Comparison of ENCODE assay signal across 11 cellular contexts in genomic region chr14:50529288-50530179, GRCh38. TPM values are rescaled to one million over a fixed set of nuclear protein-coding genes. Genes with fewer than 3 reads are reported as not detected.
DNase-seq lines count a peak whose midpoint lies in the region; ATAC-seq and TF ChIP-seq lines count a peak whose summit lies in the region.
"Had no signal": no experiment of that assay in that cellular context is flagged by ENCODE, and none has a peak within 500 bp of the region (broad histone marks: within the 10 kb centered on the region; RNA-seq: fewer than 3 reads in every experiment).

No MANE protein-coding gene starts in this region.

- ATAC-seq in PC-3 (no peak), HG03196 (IDR thresholded peaks at IDR 0.05; ENCODE audit: unreplicated experiment) (no peak)
- ATAC-seq in effector memory CD8-positive, alpha-beta T cell (replicated peaks), result no peak

- BruUV-seq in Caco-2 (replicated peaks; lab: Mats Ljungman, UMichigan) (no TSS peak), PC-3 (replicated peaks; lab: Mats Ljungman, UMichigan) (no TSS peak)

- H3K27me3 Mint-ChIP-seq in Caco-2 (ENCODE audit: insufficient read depth, unreplicated experiment) (no peaks in the 10 kb centered on the region), neural progenitor cell (ENCODE audit: insufficient read depth, low read depth) (peaks cover 2% of the 10 kb centered on the region)
- no peaks in the 10 kb centered on the region for H3K27me3 Mint-ChIP-seq in effector memory CD8-positive, alpha-beta T cell

- H3K9me3 Mint-ChIP-seq in Caco-2 (ENCODE audit: unreplicated experiment), result no peaks in the 10 kb centered on the region
- no peaks in the 10 kb centered on the region for H3K9me3 Mint-ChIP-seq in effector memory CD8-positive, alpha-beta T cell
- peaks cover 3% of the 10 kb centered on the region for H3K9me3 Mint-ChIP-seq in neural progenitor cell

- H3K27me3 ChIP-seq in Caco-2 (replicated peaks; ENCODE audit: control insufficient read depth, insufficient read depth, low read length), result no peaks in the 10 kb centered on the region
- H3K27me3 ChIP-seq in PC-3 (ENCODE audit: low read length), result no peaks in the 10 kb centered on the region
- peaks cover 10% of the 10 kb centered on the region for H3K27me3 ChIP-seq in neural progenitor cell
- H3K27me3 ChIP-seq in stomach, result no peaks in the 10 kb centered on the region

- peak overlapping the region; percentile 93 for H3K4me2 ChIP-seq in PC-3 (ENCODE audit: low read length)
- H3K4me2 ChIP-seq in neural progenitor cell, result peak overlapping the region; percentile 91

- H3K9ac ChIP-seq in PC-3 (ENCODE audit: low read length) (peak overlapping the region; percentile 95), neural progenitor cell (no peak overlapping the region)
- H3K9ac ChIP-seq: parathyroid adenoma had no signal

- H3K36me3 ChIP-seq in Caco-2 (ENCODE audit: control insufficient read depth, insufficient read depth, low read length) (no peaks in the 10 kb centered on the region), PC-3 (ENCODE audit: low read depth, low read length) (no peaks in the 10 kb centered on the region), neural progenitor cell (no peaks in the 10 kb centered on the region), stomach (peaks cover 0 to 3% (median 0%) of the 10 kb centered on the region in 4 donors)

- CTCF ChIA-PET in Caco-2 (lab: Charles Lee), result no interaction called here
- CTCF ChIA-PET in PC-3 (lab: Charles Lee), result interaction anchor here (0.6 to 0.7 kb wide), 2 partner anchors 18 to 75 kb away, joined by 3 read pairs; no protein-coding TSS in a partner anchor

- no peak for TF ChIP-seq EP300 in stomach (IDR thresholded peaks at IDR 0.05)

- no peaks in the 10 kb centered on the region for H3K9me3 ChIP-seq in Caco-2
- no peaks in the 10 kb centered on the region for H3K9me3 ChIP-seq in PC-3 (ENCODE audit: low read length)
- no peaks in the 10 kb centered on the region for H3K9me3 ChIP-seq in neural progenitor cell (ENCODE audit: low read depth)
- H3K9me3 ChIP-seq in stomach, result no peaks in the 10 kb centered on the region

- H3K27ac ChIP-seq in PC-3 (ENCODE audit: low read length) (peak overlapping the region; percentile 72), neural progenitor cell (no peak overlapping the region), stomach (peak overlapping the region in 1 of 5 donors; percentile 39)
- H3K27ac ChIP-seq: parathyroid adenoma had no signal

- WGBS in stomach, 5 donors, result 54 to 71% (median 64%) methylated on average over 6 of the region's 6 CpGs

- H3K4me1 ChIP-seq in Caco-2 (peaks cover 14% of the 10 kb centered on the region), PC-3 (ENCODE audit: insufficient read depth, low read length) (peaks cover 56% of the 10 kb centered on the region), neural progenitor cell (peaks cover 25% of the 10 kb centered on the region), stomach (peaks cover 17 to 76% (median 49%) of the 10 kb centered on the region in 4 donors)

- H3K27ac Mint-ChIP-seq in Caco-2 (ENCODE audit: unreplicated experiment) (no peak overlapping the region), neural progenitor cell (no peak overlapping the region)
- H3K27ac Mint-ChIP-seq in effector memory CD8-positive, alpha-beta T cell, result peak overlapping the region; percentile 2 to 45

- peaks cover 22% of the 10 kb centered on the region for H3K4me1 Mint-ChIP-seq in Caco-2 (ENCODE audit: low read depth, unreplicated experiment)
- peaks cover 38 to 62% of the 10 kb centered on the region in 2 donors for H3K4me1 Mint-ChIP-seq in effector memory CD8-positive, alpha-beta T cell (ENCODE audit: low read depth in 2 of 2)
- H3K4me1 Mint-ChIP-seq in neural progenitor cell, result peaks cover 26% of the 10 kb centered on the region

- H3K4me3 ChIP-seq in Caco-2 (ENCODE audit: low read depth, low read length), result no peak overlapping the region
- H3K4me3 ChIP-seq in PC-3 (ENCODE audit: low read length), result peak overlapping the region; percentile 82
- H3K4me3 ChIP-seq in neural progenitor cell, result peak overlapping the region; percentile 91
- H3K4me3 ChIP-seq in stomach, result peak overlapping the region in 1 of 4 donors; percentile 78

- intact Hi-C loops in Caco-2 (cut with micrococcal nuclease; ENCODE audit: unreplicated experiment) (loop anchor here (5.0 kb wide), 4 partner anchors 132 to 662 kb away; partner anchors contain the start of genes CDKL1 and VCPKMT), PC-3 (cut with micrococcal nuclease) (loop anchor here (1.0 to 5.0 kb wide), 4 partner anchors 8 to 297 kb away; partner anchors contain the start of gene SOS2), stomach (cut with DNase I; ENCODE audit: low total_unique reads) (loop anchor here (5.0 kb wide), 1 partner anchor 217 kb away; the partner anchor contains the start of genes DMAC2L and L2HGDH)

- H4K20me1 ChIP-seq in PC-3 (ENCODE audit: low read length) (peaks cover 43% of the 10 kb centered on the region), neural progenitor cell (ENCODE audit: low read depth) (peaks cover 68% of the 10 kb centered on the region)

- no peaks in the 10 kb centered on the region for H3K9me2 ChIP-seq in PC-3 (replicated peaks; ENCODE audit: low read length)

- TF ChIP-seq POLR2A in stomach (IDR thresholded peaks at IDR 0.05), result no peak

- no peak overlapping the region for H2AFZ ChIP-seq in PC-3 (ENCODE audit: low read length)
- H2AFZ ChIP-seq in neural progenitor cell (replicated peaks), result no peak overlapping the region
- H2AFZ ChIP-seq: parathyroid adenoma had no signal

- peaks cover 4% of the 10 kb centered on the region for H3K36me3 Mint-ChIP-seq in Caco-2 (ENCODE audit: insufficient read depth, unreplicated experiment)
- peaks cover 11% of the 10 kb centered on the region for H3K36me3 Mint-ChIP-seq in effector memory CD8-positive, alpha-beta T cell (ENCODE audit: insufficient read depth)
- H3K36me3 Mint-ChIP-seq in neural progenitor cell, result peaks cover 20% of the 10 kb centered on the region

- H3K79me2 ChIP-seq in PC-3 (ENCODE audit: low read length), result peaks cover 78% of the 10 kb centered on the region
- H3K79me2 ChIP-seq in neural progenitor cell (ENCODE audit: low read depth), result peaks cover 78% of the 10 kb centered on the region

- H3K4me3 Mint-ChIP-seq in Caco-2 (ENCODE audit: unreplicated experiment) (peak overlapping the region; percentile 41), neural progenitor cell (peak overlapping the region; percentile 97)
- peak overlapping the region; percentile 89 to 90 for H3K4me3 Mint-ChIP-seq in effector memory CD8-positive, alpha-beta T cell

- no peak for TF ChIP-seq CTCF in Caco-2 (IDR thresholded peaks at IDR 0.05; ENCODE audit: insufficient read depth in 1 of 2, low read depth in 1 of 2, low read length in 1 of 2, severe bottlenecking in 1 of 2, unreplicated experiment in 1 of 2)
- TF ChIP-seq CTCF in PC-3 (conservative IDR thresholded peaks at IDR 0.05; ENCODE audit: low read depth, low read length), result 0 out of 2 replicates have a peak, but pooled peaks have one; percentile 10
- TF ChIP-seq CTCF in neural progenitor cell (IDR thresholded peaks at IDR 0.05), result no peak
- TF ChIP-seq CTCF in stomach (IDR thresholded peaks at IDR 0.05), result no peak

- POLR2A ChIA-PET in Caco-2 (lab: Charles Lee) (no interaction called here), PC-3 (lab: Charles Lee; ENCODE audit: unreplicated experiment) (interaction anchor here (0.6 to 0.8 kb wide), 2 partner anchors 31 to 76 kb away, joined by 3 to 8 read pairs; partner anchors contain the start of gene ATL1)

- DNase-seq in Caco-2, result no peak
- DNase-seq in PC-3, result peak; percentile 34
- DNase-seq in effector memory CD8-positive, alpha-beta T cell, result no peak
- DNase-seq in neural progenitor cell (ENCODE audit: low spot score), result no peak
- no peak for DNase-seq in stomach
- no peak for DNase-seq in NCI-H1694 treated with DMSO at 0.1 percent for 48 hours (lab: John Stamatoyannopoulos, UW)
- no peak for DNase-seq in effector CD8-positive, alpha-beta T cell (lab: John Stamatoyannopoulos, UW)
- DNase-seq: activated CD4-positive, CD25-positive, alpha-beta regulatory T cell; NCI-H187 had no signal

- no peaks in the 10 kb centered on the region for H3F3A ChIP-seq in PC-3 (ENCODE audit: low read length, unreplicated experiment)
- H3F3A ChIP-seq in neural progenitor cell (ENCODE audit: low read depth), result peaks cover 6% of the 10 kb centered on the region

RNA-seq across cellular contexts. Expression of gene MAP4K5, which starts 2.8 kb away (rescaled TPM):
- 48.4 and 48.6 TPM in 2 replicates for total RNA-seq in Caco-2 (2022)
- 111 and 120 TPM in 2 replicates for total RNA-seq in PC-3 (2014; rRNA removed)
- 114 and 122 TPM in 2 replicates for total RNA-seq in neural progenitor cell (ENCODE audit: low replicate concordance)
- total RNA-seq in stomach, result 100 to 1,000 TPM in 4 of 5 donors, 1 to 10 TPM in 1; 6.4 to 297 (median 179) TPM
- polyA plus RNA-seq in stomach, result 10 to 100 TPM; 12.3 to 20.3 (median 12.8) TPM

RNA-seq across cellular contexts. Expression of gene ATL1, which starts 30.4 kb away (rescaled TPM):
- total RNA-seq in Caco-2 (2022), result 1.1 and 1.2 TPM in 2 replicates
- total RNA-seq in PC-3 (2014; rRNA removed), result 0.63 and 1.3 TPM in 2 replicates
- 7.3 and 11.8 TPM in 2 replicates for total RNA-seq in neural progenitor cell (ENCODE audit: low replicate concordance)
- total RNA-seq in stomach, result 10 to 100 TPM in 1 of 5 donors, 1 to 10 TPM in 2, under 1 TPM in 2; 0.58 to 10.1 (median 1.8) TPM
- polyA plus RNA-seq in stomach, result 1 to 10 TPM; 2.6 to 4.0 (median 3.5) TPM

Comparison
In these comparisons a context has a peak if more than half of its experiments do, and no peak if none do; other contexts are left out.
1. H3K27ac Mint-ChIP-seq: peak in effector memory CD8-positive, alpha-beta T cell (2 of 2); none in Caco-2 (single experiment) and neural progenitor cell (single experiment).
2. H3K4me3 Mint-ChIP-seq: peak in every context shown above with its lines; median percentile 97 in neural progenitor cell; 90 in effector memory CD8-positive, alpha-beta T cell; 41 in Caco-2.